ENCODE assay signal across 9 cellular contexts in genomic region chr3:184338538-184338945, GRCh38. TPM values are rescaled to one million over a fixed set of nuclear protein-coding genes. Genes with fewer than 3 reads are reported as not detected.
DNase-seq lines count a peak whose midpoint lies in the region; ATAC-seq, FAIRE-seq and TF ChIP-seq lines count a peak whose summit lies in the region.
"Had no signal": no experiment of that assay in that cellular context is flagged by ENCODE, and none has a peak within 500 bp of the region (broad histone marks: within the 10 kb centered on the region; RNA-seq: fewer than 3 reads in every experiment).

No MANE protein-coding gene starts in this region.

- no peaks in the 10 kb centered on the region for H3K9me3 Mint-ChIP-seq in astrocyte (ENCODE audit: unreplicated experiment)

- H3K4me1 ChIP-seq in astrocyte (ENCODE audit: insufficient read depth, low read length): peaks cover 71% of the 10 kb centered on the region
- peaks cover 3 to 42% (median 42%) of the 10 kb centered on the region in 4 donors for H3K4me1 ChIP-seq in sigmoid colon

- peaks cover 26% of the 10 kb centered on the region for H3K79me2 ChIP-seq in astrocyte (ENCODE audit: insufficient read depth, low read length)

- no peak overlapping the region for H3K4me3 Mint-ChIP-seq in astrocyte (ENCODE audit: unreplicated experiment)

- DNase-seq in activated effector memory CD4-positive, alpha-beta T cell treated with anti-CD3 and anti-CD28 coated beads, Interleukin-2, amount 50 U/mL, for 16 hours: peak; percentile 71
- DNase-seq in activated effector memory CD4-positive, alpha-beta T cell treated with Interleukin-2 at 50 U/mL for 16 hours: no peak
- DNase-seq in astrocyte (ENCODE audit: low read depth) (peak; percentile 75), hippocampal formation (lab: John Stamatoyannopoulos, UW) (peak; percentile 69 to 75), sigmoid colon (peak; percentile 96), OCI-M2 (lab: John Stamatoyannopoulos, UW; ENCODE audit: unreplicated experiment) (no peak)

- H3K27me3 Mint-ChIP-seq in astrocyte (ENCODE audit: low read depth, unreplicated experiment): no peaks in the 10 kb centered on the region

- H3K27me3 ChIP-seq in astrocyte (ENCODE audit: insufficient read depth, low read length) (no peaks in the 10 kb centered on the region), sigmoid colon (no peaks in the 10 kb centered on the region)

- H3K36me3 ChIP-seq in astrocyte (ENCODE audit: insufficient read depth, low read length) (peaks cover 11% of the 10 kb centered on the region), sigmoid colon (peaks cover 19 to 42% (median 36%) of the 10 kb centered on the region in 4 donors)

- peak overlapping the region; percentile 81 for H3K27ac Mint-ChIP-seq in astrocyte (ENCODE audit: unreplicated experiment)

- peaks cover 17% of the 10 kb centered on the region for H3K36me3 Mint-ChIP-seq in astrocyte (ENCODE audit: low read depth, unreplicated experiment)

- peak overlapping the region; percentile 84 for H3K9ac ChIP-seq in astrocyte (ENCODE audit: low read length)

- intact Hi-C loops in sigmoid colon (cut with DNase I): loop anchor here (2.0 to 10.0 kb wide), 2 partner anchors 24 to 704 kb away; partner anchors contain the start of gene KLHL24

- WGBS in sigmoid colon, 2 donors: 63 to 78% methylated on average over 37 of the region's 37 CpGs

- peak overlapping the region; percentile 54 for H2AFZ ChIP-seq in astrocyte (ENCODE audit: low read depth, low read length)

- no peaks in the 10 kb centered on the region for H3K9me3 ChIP-seq in astrocyte (ENCODE audit: insufficient read depth, low read depth, low read length)
- no peaks in the 10 kb centered on the region for H3K9me3 ChIP-seq in sigmoid colon

- ATAC-seq in HG03025 (IDR thresholded peaks at IDR 0.05; ENCODE audit: low FRiP score, unreplicated experiment) (no peak), GM19455 (IDR thresholded peaks at IDR 0.05; ENCODE audit: unreplicated experiment) (no peak)

- peak in 1 of 4 donors; percentile 14 for TF ChIP-seq EP300 in sigmoid colon (IDR thresholded peaks at IDR 0.05)

- peak overlapping the region; percentile 78 for H3K27ac ChIP-seq in astrocyte (ENCODE audit: low read depth, low read length)
- peak overlapping the region; percentile 95 to 100 (median 99) for H3K27ac ChIP-seq in sigmoid colon

- TF ChIP-seq CTCF in astrocyte (IDR thresholded peaks at IDR 0.05; ENCODE audit: insufficient read depth, low read depth, low read length): no peak
- TF ChIP-seq CTCF in sigmoid colon (IDR thresholded peaks at IDR 0.05): peak in 1 of 4 experiments; percentile 13

- no peak for FAIRE-seq in astrocyte (lab: Jason Lieb, UNC)

- H3K4me3 ChIP-seq in astrocyte (ENCODE audit: insufficient read depth, low read depth, low read length) (peak overlapping the region; percentile 47), sigmoid colon (peak overlapping the region; percentile 2 to 97 (median 38))

- peak overlapping the region; percentile 89 for H3K4me2 ChIP-seq in astrocyte (ENCODE audit: low read length)

- no peak for TF ChIP-seq POLR2A in sigmoid colon (IDR thresholded peaks at IDR 0.05)

- peaks cover 60% of the 10 kb centered on the region for H3K4me1 Mint-ChIP-seq in astrocyte (ENCODE audit: low read depth, unreplicated experiment)

- peaks cover 50% of the 10 kb centered on the region for H4K20me1 ChIP-seq in astrocyte (ENCODE audit: insufficient read depth, low read length)

RNA-seq across cellular contexts. Expression of gene FAM131A, which starts 1.1 kb away (rescaled TPM):
- total RNA-seq in astrocyte: 12.2 TPM in 2 replicates
- 10 to 100 TPM; 28.0 to 36.7 (median 33.8) TPM for total RNA-seq in sigmoid colon
- 10 to 100 TPM; 12.6 to 17.1 (median 12.9) TPM for polyA plus RNA-seq in sigmoid colon

RNA-seq across cellular contexts. Expression of gene CLCN2, which starts 22.9 kb away (rescaled TPM):
- total RNA-seq in astrocyte: 7.4 and 9.0 TPM in 2 replicates
- total RNA-seq in sigmoid colon: 1 to 10 TPM; 1.6 to 3.3 (median 2.6) TPM
- polyA plus RNA-seq in sigmoid colon: 10 to 100 TPM; 10.9 to 30.2 (median 13.2) TPM

RNA-seq across cellular contexts. Expression of gene POLR2H, which starts 23.0 kb away (rescaled TPM):
- total RNA-seq in astrocyte: 63.2 and 70.3 TPM in 2 replicates
- total RNA-seq in sigmoid colon: 10 to 100 TPM; 53.2 to 92.5 (median 74.7) TPM
- 100 to 1,000 TPM; 132 to 162 (median 146) TPM for polyA plus RNA-seq in sigmoid colon

RNA-seq across cellular contexts. Expression of gene EIF4G1, which starts 24.1 kb away (rescaled TPM):
- total RNA-seq in astrocyte (490 and 495 TPM in 2 replicates), sigmoid colon (100 to 1,000 TPM; 115 to 241 (median 182) TPM)
- 100 to 1,000 TPM in 1 of 3 donors, 10 to 100 TPM in 2; 62.9 to 249 (median 67.3) TPM for polyA plus RNA-seq in sigmoid colon

RNA-seq across cellular contexts. Expression of gene THPO, which starts 39.5 kb away (rescaled TPM):
- total RNA-seq in astrocyte (0.25 and 0.46 TPM in 2 replicates), sigmoid colon (under 1 TPM in 1 of 4 donors, not detected in 3; 0.36 TPM)
- polyA plus RNA-seq in sigmoid colon: under 1 TPM in 1 of 3 donors, not detected in 2; 0.25 TPM
- total RNA-seq: NCI-H460 had no signal

Comparison
In these comparisons a context has a peak if more than half of its experiments do, and no peak if none do; other contexts are left out.
1. DNase-seq: peak in activated effector memory CD4-positive, alpha-beta T cell treated with anti-CD3 and anti-CD28 coated beads, Interleukin-2, amount 50 U/mL, for 16 hours (single experiment), astrocyte (single experiment), hippocampal formation (2 of 2) and sigmoid colon (single experiment); none in activated effector memory CD4-positive, alpha-beta T cell treated with Interleukin-2 at 50 U/mL for 16 hours (single experiment) and OCI-M2 (single experiment).